In genomic region chr14:54483073-54483745, GRCh38 we compare ENCODE assay signal across 15 cellular contexts. TPM values are rescaled to one million over a fixed set of nuclear protein-coding genes. Genes with fewer than 3 reads are reported as not detected.
DNase-seq lines count a peak whose midpoint lies in the region; ATAC-seq and TF ChIP-seq lines count a peak whose summit lies in the region.
"Had no signal": no experiment of that assay in that cellular context is flagged by ENCODE, and none has a peak within 500 bp of the region (broad histone marks: within the 10 kb centered on the region; RNA-seq: fewer than 3 reads in every experiment).

No MANE protein-coding gene starts in this region.

- POLR2A ChIA-PET in CD8-positive, alpha-beta T cell (lab: Charles Lee) = no interaction called here

- CTCF ChIA-PET in CD8-positive, alpha-beta T cell (lab: Charles Lee) = interaction anchor here (0.5 to 1.4 kb wide), 3 partner anchors 26 to 291 kb away, joined by 3 read pairs; partner anchors contain the start of gene CNIH1

- H3K27ac Mint-ChIP-seq in CD8-positive, alpha-beta T cell = peak overlapping the region; percentile 5

- no peak overlapping the region for H3K27ac ChIP-seq in CD8-positive, alpha-beta T cell (ENCODE audit: low read depth, low read length)
- H3K27ac ChIP-seq in right lobe of liver (peak overlapping the region in 1 of 3 donors; percentile 30), uterus (no peak overlapping the region)
- H3K27ac ChIP-seq: HL-60, testis had no signal

- no peaks in the 10 kb centered on the region for H3K9me3 Mint-ChIP-seq in CD8-positive, alpha-beta T cell
- H3K9me3 Mint-ChIP-seq: nephron had no signal

- H3K36me3 ChIP-seq in CD8-positive, alpha-beta T cell (ENCODE audit: insufficient read depth, low read length) = peaks cover 8% of the 10 kb centered on the region
- H3K36me3 ChIP-seq in right lobe of liver (peaks cover 0 to 15% (median under 1%) of the 10 kb centered on the region in 4 donors), uterus (no peaks in the 10 kb centered on the region)

- peaks cover 49% of the 10 kb centered on the region for H3K4me1 Mint-ChIP-seq in CD8-positive, alpha-beta T cell (ENCODE audit: low read depth)

- no peak for DNase-seq in CD8-positive, alpha-beta T cell
- peak; percentile 41 for DNase-seq in SK-MEL-5 (ENCODE audit: low read depth, low spot score)
- no peak for DNase-seq in right lobe of liver
- no peak for DNase-seq in mesenteric fat pad (ENCODE audit: low spot score)
- no peak for DNase-seq in HK-2 (ENCODE audit: unreplicated experiment)
- DNase-seq in uterus = no peak
- DNase-seq: activated CD8-positive, alpha-beta memory T cell treated with anti-CD3 and anti-CD28 coated beads, Interleukin-2, amount 50 U/mL, for 48 hours; aorta; effector CD4-positive, alpha-beta T cell; MM.1S; testis had no signal

- H3K4me3 ChIP-seq in CD8-positive, alpha-beta T cell (ENCODE audit: low read depth, low read length) = no peak overlapping the region
- H3K4me3 ChIP-seq in right lobe of liver (no peak overlapping the region), uterus (no peak overlapping the region)
- H3K4me3 ChIP-seq: testis had no signal

- no peak for TF ChIP-seq CTCF in CD8-positive, alpha-beta T cell (IDR thresholded peaks at IDR 0.05)
- TF ChIP-seq CTCF in right lobe of liver (IDR thresholded peaks at IDR 0.05) (no peak), uterus (IDR thresholded peaks at IDR 0.05) (no peak)

- intact Hi-C loops in CD8-positive, alpha-beta T cell (cut with DNase I, micrococcal nuclease) = loop anchor here (10.0 kb wide), 2 partner anchors 542 to 712 kb away; partner anchors contain the start of genes DLGAP5 (in 1 of the 2), SOCS4 (in 1 of the 2) and WDHD1 (in 1 of the 2)
- intact Hi-C loops in right lobe of liver (cut with DNase I) = no loop called here
- intact Hi-C loops in uterus (cut with DNase I; ENCODE audit: low total_unique reads) = no loop called here

- no peaks in the 10 kb centered on the region for H3K27me3 ChIP-seq in CD8-positive, alpha-beta T cell (ENCODE audit: insufficient read depth, low read length)
- H3K27me3 ChIP-seq in right lobe of liver (no peaks in the 10 kb centered on the region), uterus (no peaks in the 10 kb centered on the region)
- H3K27me3 ChIP-seq: testis had no signal

- H3K9me3 ChIP-seq in CD8-positive, alpha-beta T cell (ENCODE audit: low read length) = no peaks in the 10 kb centered on the region
- no peaks in the 10 kb centered on the region for H3K9me3 ChIP-seq in right lobe of liver
- H3K9me3 ChIP-seq in uterus = no peaks in the 10 kb centered on the region
- H3K9me3 ChIP-seq: testis had no signal

- in situ Hi-C loops in SK-MEL-5 (cut with HindIII; ENCODE audit: low pct_unique_long_range_greater_than_20kb, low sequenced_read_pairs) = no loop called here

- WGBS in right lobe of liver (ENCODE audit: insufficient coverage, low coverage, low lambda C conversion rate, missing lambda C conversion rate) = 55% methylated on average over 8 of the region's 8 CpGs

- no peak for ATAC-seq in CD8-positive, alpha-beta T cell
- ATAC-seq in GM19351 (IDR thresholded peaks at IDR 0.05; ENCODE audit: unreplicated experiment) (peak; percentile 47), right lobe of liver (peak; percentile 91 to 97 (median 94)), GM19395 (IDR thresholded peaks at IDR 0.05; ENCODE audit: unreplicated experiment) (no peak)

- H3K36me3 Mint-ChIP-seq in CD8-positive, alpha-beta T cell = peaks cover 40% of the 10 kb centered on the region

- peaks cover 25% of the 10 kb centered on the region for H3K4me1 ChIP-seq in CD8-positive, alpha-beta T cell (ENCODE audit: insufficient read depth, low read length)
- H3K4me1 ChIP-seq in right lobe of liver (peaks cover 0 to 24% (median 11%) of the 10 kb centered on the region in 4 donors), uterus (no peaks in the 10 kb centered on the region)

- H3K4me3 Mint-ChIP-seq in CD8-positive, alpha-beta T cell = no peak overlapping the region

- TF ChIP-seq POLR2A in right lobe of liver (IDR thresholded peaks at IDR 0.05) (no peak), uterus (IDR thresholded peaks at IDR 0.05) (no peak)

- no peaks in the 10 kb centered on the region for H3K27me3 Mint-ChIP-seq in CD8-positive, alpha-beta T cell (ENCODE audit: low read depth)

RNA-seq across cellular contexts. Expression of gene GMFB, which starts 5.6 kb away (rescaled TPM):
- total RNA-seq in CD8-positive, alpha-beta T cell = 10 to 100 TPM; 33.7 to 34.0 TPM
- 83.9 and 102 TPM in 2 replicates for total RNA-seq in SK-MEL-5 (2014; rRNA removed; shearing (Covaris generic))
- polyA plus RNA-seq in SK-MEL-5 (2015; cell fraction: cytosol; rRNA removed) = 42.3 and 57.0 TPM in 2 replicates
- 86.2 and 109 TPM in 2 replicates for polyA plus RNA-seq in SK-MEL-5 (2015; cell fraction: nucleus; rRNA removed)
- total RNA-seq in right lobe of liver = 10 to 100 TPM; 13.8 to 36.3 (median 22.5) TPM
- total RNA-seq in mesenteric fat pad = 86.0 TPM
- 100 to 1,000 TPM in 1 of 4 donors, 10 to 100 TPM in 3; 39.5 to 169 (median 45.7) TPM for total RNA-seq in uterus

RNA-seq across cellular contexts. Expression of gene CGRRF1, which starts 26.5 kb away (rescaled TPM):
- total RNA-seq in CD8-positive, alpha-beta T cell = 10 to 100 TPM; 59.6 to 59.9 TPM
- 17.1 and 19.3 TPM in 2 replicates for total RNA-seq in SK-MEL-5 (2014; rRNA removed; shearing (Covaris generic))
- 5.0 and 5.3 TPM in 2 replicates for polyA plus RNA-seq in SK-MEL-5 (2015; cell fraction: cytosol; rRNA removed)
- polyA plus RNA-seq in SK-MEL-5 (2015; cell fraction: nucleus; rRNA removed) = 14.9 and 15.7 TPM in 2 replicates
- total RNA-seq in right lobe of liver (1 to 10 TPM; 5.4 to 8.2 (median 6.7) TPM), mesenteric fat pad (23.3 TPM), uterus (10 to 100 TPM; 32.1 to 50.2 (median 33.7) TPM)

RNA-seq across cellular contexts. Expression of gene CNIH1, which starts 42.0 kb away (rescaled TPM):
- 10 to 100 TPM; 49.2 to 55.6 TPM for total RNA-seq in CD8-positive, alpha-beta T cell
- 147 and 155 TPM in 2 replicates for total RNA-seq in SK-MEL-5 (2014; rRNA removed; shearing (Covaris generic))
- polyA plus RNA-seq in SK-MEL-5 (2015; cell fraction: cytosol; rRNA removed) = 313 and 354 TPM in 2 replicates
- polyA plus RNA-seq in SK-MEL-5 (2015; cell fraction: nucleus; rRNA removed) = 35.2 and 39.2 TPM in 2 replicates
- total RNA-seq in right lobe of liver (100 to 1,000 TPM in 5 of 6 experiments, 10 to 100 TPM in 1; 95.9 to 209 (median 157) TPM), mesenteric fat pad (101 TPM), uterus (100 to 1,000 TPM in 3 of 4 donors, 10 to 100 TPM in 1; 18.7 to 177 (median 142) TPM)

Comparison
In these comparisons a context has a peak if more than half of its experiments do, and no peak if none do; other contexts are left out.
1. ATAC-seq: peak in GM19351 (single experiment) and right lobe of liver (4 of 4); none in CD8-positive, alpha-beta T cell (single experiment) and GM19395 (single experiment).
2. intact Hi-C loops: an anchor here in CD8-positive, alpha-beta T cell (10.0 kb wide); none called in right lobe of liver and uterus.